8 cellular contexts compared by ENCODE assay signal in genomic region chr9:74953235-74953741, GRCh38. TPM values are rescaled to one million over a fixed set of nuclear protein-coding genes. Genes with fewer than 3 reads are reported as not detected.
DNase-seq lines count a peak whose midpoint lies in the region; ATAC-seq and TF ChIP-seq lines count a peak whose summit lies in the region.

No MANE protein-coding gene starts in this region.

- H3K27me3 ChIP-seq in BJ (ENCODE audit: control insufficient read depth, insufficient read depth, low read length) (no peaks in the 10 kb centered on the region), Panc1 (ENCODE audit: control insufficient read depth, insufficient read depth, low read length) (no peaks in the 10 kb centered on the region), osteoblast (ENCODE audit: insufficient read depth, low read length) (no peaks in the 10 kb centered on the region)

- ATAC-seq in GM21423 (IDR thresholded peaks at IDR 0.05; ENCODE audit: unreplicated experiment) (peak; percentile 3), Panc1 (peak; percentile 21), omental fat pad (ENCODE audit: low FRiP score) (no peak)

- H3K9me3 ChIP-seq in Panc1 (ENCODE audit: control insufficient read depth, insufficient read depth, low read depth, low read length) (no peaks in the 10 kb centered on the region), osteoblast (ENCODE audit: low read depth, low read length) (no peaks in the 10 kb centered on the region)

- POLR2A ChIA-PET in BJ (lab: Charles Lee) (interaction anchor here (0.7 to 1.7 kb wide), 2 partner anchors 74 to 75 kb away, joined by 13 to 24 read pairs; partner anchors contain the start of gene CARNMT1), Panc1 (lab: Charles Lee) (interaction anchor here (0.6 kb wide), 1 partner anchor 9 kb away, joined by 3 read pairs; no protein-coding TSS in a partner anchor)

- H3K4me2 ChIP-seq in osteoblast (ENCODE audit: insufficient read depth, low read length) = peak overlapping the region; percentile 77

- H3K4me1 ChIP-seq in Panc1 (ENCODE audit: control insufficient read depth, insufficient read depth, low read length) (no peaks in the 10 kb centered on the region; the same call in 1 of the 2 replicates), osteoblast (ENCODE audit: insufficient read depth, low read length) (peaks cover 6% of the 10 kb centered on the region)

- in situ Hi-C loops in Panc1 (cut with HindIII; ENCODE audit: low pct_unique_long_range_greater_than_20kb, low sequenced_read_pairs) (no loop called here), GM13977 (cut with MboI; ENCODE audit: low pct_unique_long_range_greater_than_20kb, low sequenced_read_pairs, unreplicated experiment) (no loop called here)

- BruUV-seq in Panc1 (replicated peaks; lab: Mats Ljungman, UMichigan) = TSS peak; percentile 79

- peak overlapping the region; percentile 96 for H2AFZ ChIP-seq in osteoblast (ENCODE audit: low read length)

- DNase-seq in BJ (ENCODE audit: low read depth) = peak; percentile 53
- no peak for DNase-seq in Panc1 (ENCODE audit: low read depth, low spot score)
- no peak for DNase-seq in epithelial cell of proximal tubule (ENCODE audit: low read depth)
- DNase-seq in osteoblast (ENCODE audit: insufficient read length, low spot score, missing footprints) = no peak
- DNase-seq in GM13977 (ENCODE audit: low spot score) = no peak
- DNase-seq in DMS153 (lab: John Stamatoyannopoulos, UW) = no peak
- no peak for DNase-seq in omental fat pad (ENCODE audit: low spot score)

- peak overlapping the region; percentile 96 for H3K4me3 ChIP-seq in BJ (ENCODE audit: low read depth, low read length)
- peak overlapping the region; percentile 87 for H3K4me3 ChIP-seq in Panc1 (ENCODE audit: low read depth in 2 of 2, low read length in 2 of 2)
- H3K4me3 ChIP-seq in epithelial cell of proximal tubule (ENCODE audit: low read depth, low read length) = peak overlapping the region; percentile 91
- H3K4me3 ChIP-seq in osteoblast (ENCODE audit: insufficient read depth, low read length) = peak overlapping the region; percentile 97

- no peak for TF ChIP-seq CTCF in BJ (IDR thresholded peaks at IDR 0.05; ENCODE audit: insufficient read depth, low read depth, low read length)
- TF ChIP-seq CTCF in Panc1 (IDR thresholded peaks at IDR 0.05) = no peak
- no peak for TF ChIP-seq CTCF in epithelial cell of proximal tubule (conservative IDR thresholded peaks at IDR 0.05; ENCODE audit: low read depth, low read length)
- no peak for TF ChIP-seq CTCF in osteoblast (IDR thresholded peaks at IDR 0.05; ENCODE audit: extremely low read depth, low read depth, low read length)
- TF ChIP-seq CTCF in GM13977 (IDR thresholded peaks at IDR 0.05; ENCODE audit: extremely low read depth, insufficient read depth, missing control alignments) = no peak
- no peak for TF ChIP-seq CTCF in omental fat pad (IDR thresholded peaks at IDR 0.05)

- peak overlapping the region; percentile 87 for H3K27ac ChIP-seq in Panc1 (ENCODE audit: low read length)
- peak overlapping the region; percentile 76 for H3K27ac ChIP-seq in osteoblast (ENCODE audit: low read depth, low read length)

- peaks cover 3% of the 10 kb centered on the region for H4K20me1 ChIP-seq in osteoblast (ENCODE audit: insufficient read depth, low read length)

- CTCF ChIA-PET in BJ (lab: Yijun Ruan, JAX) (interaction anchor here (0.6 to 3.0 kb wide), 9 partner anchors 11 to 226 kb away, joined by 3 to 23 read pairs (median 3); no protein-coding TSS in a partner anchor), Panc1 (lab: Charles Lee) (interaction anchor here (0.7 kb wide), 1 partner anchor 177 kb away, joined by 6 read pairs; no protein-coding TSS in a partner anchor)

- no peaks in the 10 kb centered on the region for H3K36me3 ChIP-seq in BJ (ENCODE audit: control insufficient read depth, insufficient read depth, low read length)
- H3K36me3 ChIP-seq in Panc1 (ENCODE audit: control insufficient read depth, insufficient read depth, low read length) = no peaks in the 10 kb centered on the region; the same call in 1 of the 2 replicates
- no peaks in the 10 kb centered on the region for H3K36me3 ChIP-seq in osteoblast (ENCODE audit: insufficient read depth, low read length)

- peaks cover 15% of the 10 kb centered on the region for H3K79me2 ChIP-seq in osteoblast (ENCODE audit: insufficient read depth, low read length)

- intact Hi-C loops in Panc1 (cut with micrococcal nuclease; ENCODE audit: unreplicated experiment) = loop anchor here (10.0 kb wide), 2 partner anchors 132 to 178 kb away; partner anchors contain the start of genes NMRK1 and OSTF1

RNA-seq across cellular contexts. Expression of gene C9orf40, which starts 0.6 kb away (rescaled TPM):
- polyA plus RNA-seq in BJ (2011; rRNA removed) = 1.0 and 2.2 TPM in 2 replicates
- polyA minus RNA-seq in BJ (2011; rRNA and poly(A)+ RNA removed) = 0.47 and 0.62 TPM in 2 replicates
- 9.2 TPM for total RNA-seq in Panc1 (2021; ENCODE audit: unreplicated experiment)
- polyA plus RNA-seq in Panc1 (2012; ENCODE audit: insufficient read length) = 6.5 TPM
- total RNA-seq in epithelial cell of proximal tubule = 15.1 and 16.5 TPM in 2 replicates
- total RNA-seq in osteoblast = 2.9 and 3.8 TPM in 2 replicates
- total RNA-seq in omental fat pad = 1 to 10 TPM; 2.1 to 5.5 (median 3.0) TPM
